8 cellular contexts compared by ENCODE assay signal in genomic region chrX:15751160-15751819, GRCh38. TPM values are rescaled to one million over a fixed set of nuclear protein-coding genes. Genes with fewer than 3 reads are reported as not detected.
A peak's percentile ranks its signal among the peaks of the same experiment; 100 is the strongest.
DNase-seq lines count a peak whose midpoint lies in the region; ATAC-seq and TF ChIP-seq lines count a peak whose summit lies in the region.

No MANE protein-coding gene starts in this region.

- TF ChIP-seq CTCF in smooth muscle cell (IDR thresholded peaks at IDR 0.05; ENCODE audit: borderline replicate concordance, insufficient read depth, poor library complexity, severe bottlenecking): no peak

- H3K27me3 ChIP-seq in smooth muscle cell (ENCODE audit: low read depth): no peaks in the 10 kb centered on the region

- H3K4me2 ChIP-seq in smooth muscle cell: peak overlapping the region; percentile 41

- H2AFZ ChIP-seq in smooth muscle cell (ENCODE audit: low read depth): no peak overlapping the region

- H4K20me1 ChIP-seq in smooth muscle cell (ENCODE audit: low read depth): no peaks in the 10 kb centered on the region

- no peak overlapping the region for H3K4me3 ChIP-seq in smooth muscle cell

- no peaks in the 10 kb centered on the region for H3K36me3 ChIP-seq in smooth muscle cell (ENCODE audit: low read depth)

- peak; percentile 58 for DNase-seq in RPMI7951 (ENCODE audit: low read depth)
- DNase-seq in fibroblast of gingiva (ENCODE audit: low read depth): peak; percentile 74
- DNase-seq in smooth muscle cell (lab: John Stamatoyannopoulos, UW; ENCODE audit: unreplicated experiment): no peak
- no peak for DNase-seq in HuH-7.5 (ENCODE audit: low spot score)
- no peak for DNase-seq in SKM-1 (lab: John Stamatoyannopoulos, UW; ENCODE audit: unreplicated experiment)

- H3K9ac ChIP-seq in smooth muscle cell (ENCODE audit: low read depth): peak overlapping the region; percentile 84

- ATAC-seq in GM18498 (IDR thresholded peaks at IDR 0.05; ENCODE audit: unreplicated experiment) (peak; percentile 46), HG03097 (IDR thresholded peaks at IDR 0.05; ENCODE audit: low FRiP score, unreplicated experiment) (no peak), HG02610 (IDR thresholded peaks at IDR 0.05; ENCODE audit: unreplicated experiment) (no peak)

- no peaks in the 10 kb centered on the region for H3K9me3 ChIP-seq in smooth muscle cell (replicated peaks; ENCODE audit: low read depth)

- peak overlapping the region; percentile 98 for H3K27ac ChIP-seq in smooth muscle cell (ENCODE audit: low read depth)

- no peaks in the 10 kb centered on the region for H3K79me2 ChIP-seq in smooth muscle cell (ENCODE audit: low read depth)

- H3K4me1 ChIP-seq in smooth muscle cell (ENCODE audit: low read depth): peaks cover 24% of the 10 kb centered on the region

- peaks cover 25% of the 10 kb centered on the region for H3F3A ChIP-seq in smooth muscle cell (ENCODE audit: low read depth)

- 25% methylated on average over 4 of the region's 4 CpGs for WGBS in smooth muscle cell (ENCODE audit: low lambda C conversion rate)

RNA-seq across cellular contexts. Expression of gene CA5B, which starts 13.2 kb away (rescaled TPM):
- total RNA-seq in RPMI7951 (2014; rRNA removed; shearing (Covaris generic)): 29.6 and 35.7 TPM in 2 replicates
- total RNA-seq in smooth muscle cell: 10.1 and 15.9 TPM in 2 replicates
- polyA plus RNA-seq in smooth muscle cell: 9.0 and 10.3 TPM in 2 replicates

RNA-seq across cellular contexts. Expression of gene ZRSR2, which starts 39.0 kb away (rescaled TPM):
- total RNA-seq in RPMI7951 (2014; rRNA removed; shearing (Covaris generic)): 2.8 and 4.5 TPM in 2 replicates
- total RNA-seq in smooth muscle cell: 7.1 and 20.6 TPM in 2 replicates
- polyA plus RNA-seq in smooth muscle cell: 23.9 and 32.4 TPM in 2 replicates

Comparison
In these comparisons a context has a peak if more than half of its experiments do, and no peak if none do; other contexts are left out.
1. DNase-seq: peak in RPMI7951 (single experiment) and fibroblast of gingiva (single experiment); none in smooth muscle cell (single experiment), HuH-7.5 (single experiment) and SKM-1 (single experiment).